9 cellular contexts compared by ENCODE assay signal in genomic region chr18:5237083-5237722, GRCh38. TPM values are rescaled to one million over a fixed set of nuclear protein-coding genes. Genes with fewer than 3 reads are reported as not detected.
DNase-seq lines count a peak whose midpoint lies in the region; ATAC-seq and TF ChIP-seq lines count a peak whose summit lies in the region.
"Had no signal": no experiment of that assay in that cellular context is flagged by ENCODE, and none has a peak within 500 bp of the region (broad histone marks: within the 10 kb centered on the region; RNA-seq: fewer than 3 reads in every experiment).

No MANE protein-coding gene starts in this region.

- peaks cover 8 to 24% (median 18%) of the 10 kb centered on the region in 10 experiments; a peak in 18 of 20 replicates for H3K4me1 ChIP-seq in BLaER1 treated with 17β-estradiol and CSF1 and Interleukin-3, amounts not matched to agents 10 nM and 100 nM
- H3K4me1 ChIP-seq in Peyer's patch = peaks cover 0 to 31% (median 3%) of the 10 kb centered on the region in 4 donors
- no peaks in the 10 kb centered on the region for H3K4me1 ChIP-seq in mesendoderm (ENCODE audit: control insufficient read depth, low read depth, low read length)

- no peaks in the 10 kb centered on the region for H4K20me1 ChIP-seq in BLaER1 treated with 17β-estradiol and CSF1 and Interleukin-3, amounts not matched to agents 10 nM and 100 nM

- H2AK5ac ChIP-seq in mesendoderm (ENCODE audit: low read length) = no peak overlapping the region

- peaks cover 0 to 5% (median 0%) of the 10 kb centered on the region in 11 experiments; a peak in 2 of 22 replicates for H3K27me3 ChIP-seq in BLaER1 treated with 17β-estradiol and CSF1 and Interleukin-3, amounts not matched to agents 10 nM and 100 nM
- H3K27me3 ChIP-seq in Peyer's patch (no peaks in the 10 kb centered on the region), mesendoderm (ENCODE audit: insufficient read depth, low read length, poor library complexity) (no peaks in the 10 kb centered on the region)

- no peak overlapping the region for H4K5ac ChIP-seq in mesendoderm (ENCODE audit: low read length)

- H3K4me3 ChIP-seq in BLaER1 treated with 17β-estradiol and CSF1 and Interleukin-3, amounts not matched to agents 10 nM and 100 nM = peak overlapping the region; percentile 58 to 77 (median 68)
- H3K4me3 ChIP-seq in Peyer's patch = peak overlapping the region; percentile 78 to 92 (median 87)
- H3K4me3 ChIP-seq in mesendoderm (ENCODE audit: low read length) = peak overlapping the region; percentile 74

- H3K23ac ChIP-seq in mesendoderm (ENCODE audit: low read length) = no peak overlapping the region

- H3K4ac ChIP-seq in mesendoderm (ENCODE audit: low read depth, low read length) = no peak overlapping the region

- 0 out of 22 replicates have a peak, but pooled peaks cover 0 to 5% (median 0%) of the 10 kb centered on the region in 11 experiments for H3K36me3 ChIP-seq in BLaER1 treated with 17β-estradiol and CSF1 and Interleukin-3, amounts not matched to agents 10 nM and 100 nM
- H3K36me3 ChIP-seq in Peyer's patch = peaks cover 0 to 14% (median 0%) of the 10 kb centered on the region in 3 donors
- H3K36me3 ChIP-seq in mesendoderm (ENCODE audit: control insufficient read depth, insufficient read depth, low read length) = no peaks in the 10 kb centered on the region

- no peak for TF ChIP-seq POLR2A in Peyer's patch (IDR thresholded peaks at IDR 0.05)

- no peak overlapping the region for H2BK15ac ChIP-seq in mesendoderm (replicated peaks; ENCODE audit: low read depth)

- DNase-seq in Peyer's patch (no peak), dedifferentiated amniotic fluid mesenchymal stem cell (ENCODE audit: extremely low spot score) (peak; percentile 21), mesendoderm (no peak), ureter (ENCODE audit: low spot score) (peak; percentile 43)
- DNase-seq in effector CD4-positive, alpha-beta T cell = no peak

- no peak for TF ChIP-seq CTCF in Peyer's patch (IDR thresholded peaks at IDR 0.05)

- H3K27ac ChIP-seq in BLaER1 treated with 17β-estradiol and CSF1 and Interleukin-3, amounts not matched to agents 10 nM and 100 nM = peak overlapping the region; percentile 75 to 92 (median 85)
- H3K27ac ChIP-seq in Peyer's patch (peak overlapping the region; percentile 93 to 99 (median 98)), mesendoderm (ENCODE audit: low read depth, low read length) (peak overlapping the region; percentile 95)

- no peak overlapping the region for H4K8ac ChIP-seq in mesendoderm (ENCODE audit: low read depth, low read length)

- H3K18ac ChIP-seq in mesendoderm (ENCODE audit: low read length) = no peak overlapping the region

- no peak overlapping the region for H2BK120ac ChIP-seq in mesendoderm (ENCODE audit: low read depth, low read length)

- peak overlapping the region; percentile 96 for H3K56ac ChIP-seq in mesendoderm (ENCODE audit: low read length)

- no CpG with 5 or more reads among the region's 23 CpGs for WGBS in mesendoderm (ENCODE audit: extremely low coverage, insufficient coverage, low lambda C conversion rate)

- ATAC-seq in GM18867 (IDR thresholded peaks at IDR 0.05; ENCODE audit: unreplicated experiment) = peak; percentile 33
- peak; percentile 30 for ATAC-seq in HG03103 (IDR thresholded peaks at IDR 0.05; ENCODE audit: low read depth, unreplicated experiment)

- H3K4me2 ChIP-seq in BLaER1 treated with 17β-estradiol and CSF1 and Interleukin-3, amounts not matched to agents 10 nM and 100 nM = peak overlapping the region; percentile 70 to 90 (median 86)
- H3K4me2 ChIP-seq in mesendoderm (ENCODE audit: low read length) = peak overlapping the region; percentile 87

- H2BK5ac ChIP-seq in mesendoderm (ENCODE audit: low read length) = no peak overlapping the region

- H3K79me1 ChIP-seq in mesendoderm (ENCODE audit: low read length) = peaks cover 4% of the 10 kb centered on the region

- peaks cover 9 to 28% (median 18%) of the 10 kb centered on the region in 11 experiments; a peak in 21 of 22 replicates for H3K9me3 ChIP-seq in BLaER1 treated with 17β-estradiol and CSF1 and Interleukin-3, amounts not matched to agents 10 nM and 100 nM (replicated peaks in 1 of 11)
- H3K9me3 ChIP-seq in Peyer's patch = no peaks in the 10 kb centered on the region

- H3K79me2 ChIP-seq in mesendoderm (ENCODE audit: control insufficient read depth, insufficient read depth, low read length) = no peaks in the 10 kb centered on the region

- H3K9ac ChIP-seq in BLaER1 treated with 17β-estradiol and CSF1 and Interleukin-3, amounts not matched to agents 10 nM and 100 nM = peak overlapping the region; percentile 72 to 91 (median 83)
- H3K9ac ChIP-seq in mesendoderm (ENCODE audit: low read length) = peak overlapping the region; percentile 93

RNA-seq across cellular contexts. Expression of gene AKAIN1, which starts 40.1 kb away (rescaled TPM):
- total RNA-seq in Peyer's patch (not detected), ureter (not detected)
- polyA plus RNA-seq in mesendoderm (2013, experiment 1 of 2) = not detected
- polyA plus RNA-seq in mesendoderm (2013, experiment 2 of 2) = not detected
- total RNA-seq: T-helper 1 cell treated with Interleukin-12 subunit alpha and Interleukin-12 subunit beta and Interleukin-4 antibody, amounts not matched to agents 30 ng/mL and 1 ng/mL, for 36 hours had no signal

RNA-seq across cellular contexts. Expression of gene ZBTB14, which starts 58.3 kb away (rescaled TPM):
- total RNA-seq in Peyer's patch (10 to 100 TPM in 3 of 4 donors, 1 to 10 TPM in 1; 5.8 to 15.0 (median 11.9) TPM), ureter (17.2 TPM)
- 10.1 TPM for polyA plus RNA-seq in mesendoderm (2013, experiment 1 of 2)
- polyA plus RNA-seq in mesendoderm (2013, experiment 2 of 2) = 9.9 TPM

Comparison
In these comparisons a context has a peak if more than half of its experiments do, and no peak if none do; other contexts are left out.
1. DNase-seq: peak in dedifferentiated amniotic fluid mesenchymal stem cell (single experiment) and ureter (single experiment); none in Peyer's patch (0 of 3), mesendoderm (single experiment) and effector CD4-positive, alpha-beta T cell (single experiment).
2. Peak in every context shown above with its lines, with median percentiles within 50 percentile points of each other: H3K27ac ChIP-seq and H3K4me3 ChIP-seq.